In the genomic region with DNA sequence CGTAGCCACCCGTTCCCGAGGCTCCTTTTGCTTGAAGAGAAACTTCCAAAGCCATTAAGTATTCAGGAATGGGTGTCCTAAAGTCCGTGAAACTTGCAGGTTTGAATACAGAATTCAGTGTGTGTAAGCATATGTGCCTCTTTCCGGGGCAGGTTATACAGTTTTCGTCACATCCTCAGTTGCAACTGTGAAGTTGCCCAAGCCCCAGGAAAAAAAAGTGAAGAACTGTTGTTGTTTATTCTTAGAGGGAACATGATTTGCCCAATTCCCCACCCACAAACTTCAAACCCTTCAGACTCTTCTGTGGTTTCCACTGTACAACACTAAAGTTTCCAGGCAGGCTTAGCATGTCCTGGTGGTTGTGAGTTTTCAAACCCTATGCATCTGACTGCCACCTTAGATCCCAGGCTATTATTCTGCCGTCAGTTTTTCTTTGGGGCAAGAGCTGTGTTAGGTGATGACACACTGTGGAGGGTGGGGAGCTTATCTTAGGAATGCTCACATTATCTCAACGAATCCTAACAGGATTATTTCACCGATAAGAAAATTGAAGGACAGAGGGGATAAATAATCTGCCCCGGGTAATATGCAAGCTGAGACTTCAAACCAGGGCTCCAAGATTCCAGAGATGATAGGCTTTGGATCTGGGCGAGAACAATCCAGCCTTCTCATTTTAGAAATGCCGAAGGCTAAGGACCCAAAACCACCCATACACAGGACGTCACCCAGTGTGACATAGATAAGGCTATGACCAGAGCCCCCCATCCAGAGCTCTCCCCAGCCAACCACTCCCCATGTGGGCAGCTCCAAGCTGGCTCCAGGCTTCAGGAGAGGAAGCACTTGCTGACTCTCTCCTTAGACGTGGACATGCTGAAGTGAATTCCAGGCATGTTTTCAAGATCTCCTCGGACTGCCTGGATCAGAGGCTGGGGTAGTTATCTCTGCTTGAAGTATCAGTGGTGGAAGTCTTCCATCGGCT, we compare ENCODE assay signal across 27 cellular contexts.
DNase-seq lines count a peak whose midpoint lies in the region; ATAC-seq and TF ChIP-seq lines count a peak whose summit lies in the region.
"Had no signal": no experiment of that assay in that cellular context is flagged by ENCODE, and none has a peak within 500 bp of the region (broad histone marks: within the 10 kb centered on the region; RNA-seq: fewer than 3 reads in every experiment).

No MANE protein-coding gene starts in this region.

- BruUV-seq in PC-9 (replicated peaks; lab: Mats Ljungman, UMichigan): no TSS peak

- H3K36me3 Mint-ChIP-seq in activated CD4-positive, alpha-beta T cell treated with anti-CD3 and anti-CD28 coated beads for 36 hours (ENCODE audit: low read depth): no peaks in the 10 kb centered on the region
- H3K36me3 Mint-ChIP-seq: CD14-positive monocyte; memory B cell; stimulated activated memory B cell treated with anti-CD40 and anti-IgM and Interleukin-4, amounts not matched to agents 10 μg/mL and 1 μg/mL and 100 μg/mL, for 72 hours; type B pancreatic cell had no signal

- H4K20me1 ChIP-seq in PC-9 (ENCODE audit: insufficient read depth): no peaks in the 10 kb centered on the region

- H3K9me3 ChIP-seq in uterus (no peaks in the 10 kb centered on the region), breast epithelium (no peaks in the 10 kb centered on the region), PC-9 (ENCODE audit: insufficient read depth, low read depth) (no peaks in the 10 kb centered on the region)
- H3K9me3 ChIP-seq: SK-N-SH had no signal

- intact Hi-C loops in left cardiac atrium (cut with DNase I) (no loop called here), uterus (cut with DNase I; ENCODE audit: low total_unique reads) (no loop called here), breast epithelium (cut with DNase I; ENCODE audit: low total_unique reads) (loop anchor here (2.0 kb wide), 1 partner anchor 62 kb away; no protein-coding TSS in a partner anchor), PC-9 (cut with micrococcal nuclease; ENCODE audit: unreplicated experiment) (no loop called here)
- intact Hi-C loops in activated CD4-positive, alpha-beta T cell treated with anti-CD3 and anti-CD28 coated beads for 36 hours (cut with DNase I, micrococcal nuclease): no loop called here

- CTCF ChIA-PET in activated CD4-positive, alpha-beta T cell treated with anti-CD3 and anti-CD28 coated beads for 36 hours (lab: Charles Lee): interaction anchor here (0.6 kb wide), 1 partner anchor 277 kb away, joined by 3 read pairs; no protein-coding TSS in a partner anchor
- CTCF ChIA-PET in PC-9 (lab: Charles Lee): no interaction called here

- H3K4me1 ChIP-seq in uterus (peaks cover 0 to 7% of the 10 kb centered on the region in 2 donors), breast epithelium (no peaks in the 10 kb centered on the region), PC-9 (replicated peaks; ENCODE audit: insufficient read depth) (no peaks in the 10 kb centered on the region; the same call in 1 of the 2 replicates)
- H3K4me1 ChIP-seq: foreskin keratinocyte had no signal

- H3K4me3 ChIP-seq in uterus (no peak overlapping the region), breast epithelium (no peak overlapping the region), PC-9 (no peak overlapping the region)
- H3K4me3 ChIP-seq: esophagus muscularis mucosa, GM23248, heart right ventricle had no signal

- TF ChIP-seq CTCF in omental fat pad (IDR thresholded peaks at IDR 0.05) (no peak), uterus (IDR thresholded peaks at IDR 0.05) (no peak), breast epithelium (IDR thresholded peaks at IDR 0.05) (no peak), PC-9 (conservative IDR thresholded peaks at IDR 0.05) (no peak)

- no peak overlapping the region for H2AFZ ChIP-seq in PC-9
- H2AFZ ChIP-seq: GM23248 had no signal

- peak; percentile 58 for DNase-seq in NCI-H82 (lab: John Stamatoyannopoulos, UW)
- DNase-seq in NCI-H82 treated with DMSO at 0.1 percent for 48 hours (lab: John Stamatoyannopoulos, UW; ENCODE audit: unreplicated experiment): no peak
- no peak for DNase-seq in left cardiac atrium
- DNase-seq in omental fat pad (ENCODE audit: low spot score): no peak
- no peak for DNase-seq in uterus
- no peak for DNase-seq in activated CD4-positive, alpha-beta T cell treated with anti-CD3 and anti-CD28 coated beads for 36 hours
- no peak for DNase-seq in breast epithelium (ENCODE audit: low spot score in 2 of 2)
- no peak for DNase-seq in PC-9
- DNase-seq: activated B cell treated with CpG ODN at 0.5 μM for 24 hours; activated CD4-positive, alpha-beta T cell treated with anti-CD3 and anti-CD28 coated beads, Interleukin-2, amount 50 U/mL, for 1 hour; activated gamma-delta T cell treated with Interleukin-2 at 50 U/mL for 16 hours; activated T-cell treated with anti-CD3 and anti-CD28 coated beads, Interleukin-2, amount 50 U/mL, for 24 hours; DMS79; foreskin keratinocyte; GDM1; GM23248; heart right ventricle; OCI-M1; SK-N-SH had no signal

- no peaks in the 10 kb centered on the region for H3F3A ChIP-seq in PC-9 (ENCODE audit: insufficient read depth, low read depth)

- peaks cover 2% of the 10 kb centered on the region for H3K27me3 Mint-ChIP-seq in activated CD4-positive, alpha-beta T cell treated with anti-CD3 and anti-CD28 coated beads for 36 hours
- H3K27me3 Mint-ChIP-seq: memory B cell, progenitor cell of endocrine pancreas, type B pancreatic cell had no signal

- no peaks in the 10 kb centered on the region for H3K4me1 Mint-ChIP-seq in activated CD4-positive, alpha-beta T cell treated with anti-CD3 and anti-CD28 coated beads for 36 hours
- H3K4me1 Mint-ChIP-seq: activated B cell treated with CpG ODN at 0.5 μM for 24 hours; CD14-positive monocyte; memory B cell; stimulated activated memory B cell treated with anti-CD40 and anti-IgM and Interleukin-4, amounts not matched to agents 10 μg/mL and 1 μg/mL and 100 μg/mL, for 72 hours had no signal

- no peaks in the 10 kb centered on the region for H3K27me3 ChIP-seq in uterus
- no peaks in the 10 kb centered on the region for H3K27me3 ChIP-seq in breast epithelium
- peaks cover 20% of the 10 kb centered on the region; the same call in 1 of the 2 replicates for H3K27me3 ChIP-seq in PC-9 (ENCODE audit: insufficient read depth, low read depth)
- H3K27me3 ChIP-seq: foreskin keratinocyte had no signal

- H3K27ac Mint-ChIP-seq in activated CD4-positive, alpha-beta T cell treated with anti-CD3 and anti-CD28 coated beads for 36 hours: no peak overlapping the region
- H3K27ac Mint-ChIP-seq: activated B cell treated with CpG ODN at 0.5 μM for 24 hours; activated T-cell treated with anti-CD3 and anti-CD28 coated beads, Interleukin-2, amount 50 U/mL, for 24 hours; CD14-positive monocyte; memory B cell; progenitor cell of endocrine pancreas; stimulated activated memory B cell treated with anti-CD40 and anti-IgM and Interleukin-4, amounts not matched to agents 10 μg/mL and 1 μg/mL and 100 μg/mL, for 72 hours; type B pancreatic cell had no signal

- no peak overlapping the region for H3K4me3 Mint-ChIP-seq in activated CD4-positive, alpha-beta T cell treated with anti-CD3 and anti-CD28 coated beads for 36 hours
- H3K4me3 Mint-ChIP-seq: activated B cell treated with CpG ODN at 0.5 μM for 24 hours; activated T-cell treated with anti-CD3 and anti-CD28 coated beads, Interleukin-2, amount 50 U/mL, for 24 hours; CD14-positive monocyte; memory B cell; neural crest cell; stimulated activated memory B cell treated with anti-CD40 and anti-IgM and Interleukin-4, amounts not matched to agents 10 μg/mL and 1 μg/mL and 100 μg/mL, for 72 hours; type B pancreatic cell had no signal

- H3K27ac ChIP-seq in uterus (peak overlapping the region; percentile 63 to 80), breast epithelium (peak overlapping the region in 1 of 2 donors; percentile 59), PC-9 (no peak overlapping the region)
- H3K27ac ChIP-seq: 22Rv1, foreskin keratinocyte, GM23248 had no signal

- peak; percentile 17 to 38 for ATAC-seq in left cardiac atrium
- peak; percentile 53 for ATAC-seq in omental fat pad (ENCODE audit: low FRiP score)
- ATAC-seq in activated CD4-positive, alpha-beta T cell treated with anti-CD3 and anti-CD28 coated beads for 36 hours: no peak
- ATAC-seq: foreskin keratinocyte; stimulated activated memory B cell treated with anti-CD40 and anti-IgM and Interleukin-4, amounts not matched to agents 10 μg/mL and 1 μg/mL and 100 μg/mL, for 72 hours had no signal

- H3K9me2 ChIP-seq in PC-9 (ENCODE audit: insufficient read depth): no peaks in the 10 kb centered on the region

- no peak overlapping the region for H3K4me2 ChIP-seq in PC-9
- H3K4me2 ChIP-seq: SK-N-SH had no signal

- H3K9me3 Mint-ChIP-seq in activated CD4-positive, alpha-beta T cell treated with anti-CD3 and anti-CD28 coated beads for 36 hours (ENCODE audit: low read depth): no peaks in the 10 kb centered on the region
- H3K9me3 Mint-ChIP-seq: activated T-cell treated with anti-CD3 and anti-CD28 coated beads, Interleukin-2, amount 50 U/mL, for 24 hours; memory B cell; stimulated activated memory B cell treated with anti-CD40 and anti-IgM and Interleukin-4, amounts not matched to agents 10 μg/mL and 1 μg/mL and 100 μg/mL, for 72 hours; type B pancreatic cell had no signal

- no peaks in the 10 kb centered on the region for H3K36me3 ChIP-seq in uterus
- no peaks in the 10 kb centered on the region for H3K36me3 ChIP-seq in breast epithelium
- no peaks in the 10 kb centered on the region for H3K36me3 ChIP-seq in PC-9 (ENCODE audit: low read depth)
- H3K36me3 ChIP-seq: esophagus muscularis mucosa, heart right ventricle had no signal

- POLR2A ChIA-PET in activated CD4-positive, alpha-beta T cell treated with anti-CD3 and anti-CD28 coated beads for 36 hours (lab: Charles Lee): no interaction called here
- POLR2A ChIA-PET in PC-9 (lab: Charles Lee; ENCODE audit: unreplicated experiment): no interaction called here

- TF ChIP-seq POLR2A in uterus (IDR thresholded peaks at IDR 0.05) (no peak), breast epithelium (IDR thresholded peaks at IDR 0.05) (no peak)

- no peaks in the 10 kb centered on the region for H3K79me2 ChIP-seq in PC-9 (ENCODE audit: low read depth)
